ENCODE assay signal across 12 cellular contexts in genomic region chr1:169308313-169309039, GRCh38.
"Had no signal": no experiment of that assay in that cellular context is flagged by ENCODE, and none has a peak within 500 bp of the region (broad histone marks: within the 10 kb centered on the region; RNA-seq: fewer than 3 reads in every experiment).

No MANE protein-coding gene starts in this region.

- H3K4me3 ChIP-seq: colonic mucosa, right lobe of liver had no signal

- H3K36me3 ChIP-seq: colonic mucosa, right lobe of liver had no signal

- ATAC-seq: activated naive CD4-positive, alpha-beta T cell treated with anti-CD3 and anti-CD28 coated beads, Interleukin-2, amount 50 U/mL, for 72 hours; natural killer cell treated with Interleukin-12 subunit alpha and Interleukin-12 subunit beta and Interleukin-15 and Interleukin-18, amount 100 ng/mL, for 72 hours had no signal

- H3K27me3 ChIP-seq: colonic mucosa, right lobe of liver, spleen had no signal

- DNase-seq: activated B cell treated with CpG ODN at 0.5 μM for 24 hours; activated CD4-positive, alpha-beta T cell treated with anti-CD3 and anti-CD28 coated beads for 48 hours; activated effector memory CD4-positive, alpha-beta T cell treated with anti-CD3 and anti-CD28 coated beads, Interleukin-2, amount 50 U/mL, for 16 hours; activated T-cell treated with anti-CD3 and anti-CD28 coated beads, Interleukin-2, amount 50 U/mL, for 48 hours; caudate nucleus; colonic mucosa; occipital lobe; right lobe of liver; spleen; stimulated activated naive CD8-positive, alpha-beta T cell treated with anti-CD3 and anti-CD28 coated beads, Interleukin-15, amount 100 ng/mL, for 72 hours had no signal

- H3K4me1 ChIP-seq: colonic mucosa, right lobe of liver had no signal

- H3K9me3 ChIP-seq: colonic mucosa, right lobe of liver, spleen had no signal

- H3K27ac ChIP-seq: colonic mucosa, right lobe of liver had no signal
